28 cellular contexts compared by ENCODE assay signal in genomic region chr6:113633638-113634037, GRCh38.
DNase-seq lines count a peak whose midpoint lies in the region; ATAC-seq and TF ChIP-seq lines count a peak whose summit lies in the region.
"Had no signal": no experiment of that assay in that cellular context is flagged by ENCODE, and none has a peak within 500 bp of the region (broad histone marks: within the 10 kb centered on the region; RNA-seq: fewer than 3 reads in every experiment).

No MANE protein-coding gene starts in this region.

- no peak overlapping the region for H3K27ac ChIP-seq in breast epithelium
- peak overlapping the region; percentile 96 for H3K27ac ChIP-seq in subcutaneous abdominal adipose tissue (ENCODE audit: low read depth, low read length)
- H3K27ac ChIP-seq: 22Rv1, esophagus muscularis mucosa, neural progenitor cell, SK-N-MC had no signal

- no peak overlapping the region for H3K4me3 ChIP-seq in breast epithelium
- H3K4me3 ChIP-seq in subcutaneous abdominal adipose tissue (ENCODE audit: low read depth in 1 of 5, low read length in 5 of 5): no peak overlapping the region
- H3K4me3 ChIP-seq: esophagus muscularis mucosa, neural progenitor cell, sigmoid colon, SK-N-MC, stomach, tibial artery had no signal

- no peaks in the 10 kb centered on the region for H3K36me3 ChIP-seq in breast epithelium
- no peaks in the 10 kb centered on the region for H3K36me3 ChIP-seq in subcutaneous abdominal adipose tissue (ENCODE audit: control insufficient read depth in 5 of 5, insufficient read depth in 5 of 5, low read length in 5 of 5)
- H3K36me3 ChIP-seq: esophagus muscularis mucosa, neural progenitor cell, sigmoid colon, stomach, tibial artery had no signal

- H3K9me3 Mint-ChIP-seq in MCF 10A (ENCODE audit: unreplicated experiment) (no peaks in the 10 kb centered on the region), naive B cell (peaks cover 0 to 3% (median 0%) of the 10 kb centered on the region in 7 donors)
- H3K9me3 Mint-ChIP-seq: endodermal cell; neural progenitor cell; T-helper 1 cell treated with Interleukin-12 subunit alpha and Interleukin-12 subunit beta and Interleukin-4 antibody, amounts not matched to agents 30 μg/mL and 1 μg/mL, for 36 hours had no signal

- H3K4me1 ChIP-seq in breast epithelium: no peaks in the 10 kb centered on the region
- peaks cover 14 to 62% (median 48%) of the 10 kb centered on the region in 5 donors for H3K4me1 ChIP-seq in subcutaneous abdominal adipose tissue (ENCODE audit: control insufficient read depth in 5 of 5, insufficient read depth in 5 of 5, low read length in 5 of 5)
- H3K4me1 ChIP-seq: neural progenitor cell had no signal

- TF ChIP-seq CTCF in MCF 10A (IDR thresholded peaks at IDR 0.05; ENCODE audit: unreplicated experiment) (no peak), breast epithelium (IDR thresholded peaks at IDR 0.05) (no peak)

- peak overlapping the region; percentile 27 for H3K27ac Mint-ChIP-seq in MCF 10A (ENCODE audit: low read depth, unreplicated experiment)
- H3K27ac Mint-ChIP-seq in T-helper 17 cell: peak overlapping the region; percentile 21
- H3K27ac Mint-ChIP-seq in naive B cell: peak overlapping the region in 4 of 6 donors; percentile 16 to 95 (median 72)
- H3K27ac Mint-ChIP-seq: activated naive CD8-positive, alpha-beta T cell; endodermal cell; T-helper 1 cell treated with Interleukin-12 subunit alpha and Interleukin-12 subunit beta and Interleukin-4 antibody, amounts not matched to agents 30 μg/mL and 1 μg/mL, for 36 hours had no signal

- CTCF ChIA-PET in MCF 10A (lab: Yijun Ruan, JAX): interaction anchor here (1.0 to 3.2 kb wide), 2 partner anchors 12 to 225 kb away, joined by 6 to 12 read pairs; no protein-coding TSS in a partner anchor

- ATAC-seq in T-helper 17 cell (no peak), naive B cell (ENCODE audit: low read depth in 2 of 2) (no peak), HG03378 (IDR thresholded peaks at IDR 0.05; ENCODE audit: unreplicated experiment) (no peak)
- ATAC-seq: activated CD4-positive, alpha-beta T cell treated with anti-CD3 and anti-CD28 coated beads for 36 hours; left cardiac atrium had no signal

- POLR2A ChIA-PET in MCF 10A (lab: Yijun Ruan, JAX): interaction anchor here (0.6 to 6.6 kb wide), 7 partner anchors 9 to 274 kb away, joined by 3 to 58 read pairs (median 15); no protein-coding TSS in a partner anchor

- H3K4me3 Mint-ChIP-seq in MCF 10A (ENCODE audit: unreplicated experiment) (no peak overlapping the region), T-helper 17 cell (no peak overlapping the region), naive B cell (peak overlapping the region in 3 of 8 donors; percentile 17 to 65 (median 47))
- H3K4me3 Mint-ChIP-seq: activated CD4-positive, alpha-beta T cell treated with anti-CD3 and anti-CD28 coated beads for 36 hours; activated naive CD8-positive, alpha-beta T cell; endodermal cell; neural progenitor cell; T-helper 1 cell treated with Interleukin-12 subunit alpha and Interleukin-12 subunit beta and Interleukin-4 antibody, amounts not matched to agents 30 μg/mL and 1 μg/mL, for 36 hours had no signal

- H3K9me3 ChIP-seq in breast epithelium (no peaks in the 10 kb centered on the region), T-helper 17 cell (ENCODE audit: control insufficient read depth, low read length, poor library complexity, severe bottlenecking) (no peaks in the 10 kb centered on the region), subcutaneous abdominal adipose tissue (ENCODE audit: control insufficient read depth in 5 of 5, low read length in 5 of 5) (peaks cover 0 to 2% (median 0%) of the 10 kb centered on the region in 5 donors)
- H3K9me3 ChIP-seq: esophagus muscularis mucosa, sigmoid colon, stomach, tibial artery had no signal

- H3K27me3 Mint-ChIP-seq in MCF 10A (ENCODE audit: insufficient read depth, unreplicated experiment) (no peaks in the 10 kb centered on the region), T-helper 17 cell (no peaks in the 10 kb centered on the region), naive B cell (no peaks in the 10 kb centered on the region)
- H3K27me3 Mint-ChIP-seq: activated naive CD8-positive, alpha-beta T cell had no signal

- peak overlapping the region in 1 of 5 donors; percentile 87 for H3K9ac ChIP-seq in subcutaneous abdominal adipose tissue (ENCODE audit: low read length in 5 of 5)
- H3K9ac ChIP-seq: neural progenitor cell had no signal

- no peaks in the 10 kb centered on the region for H3K27me3 ChIP-seq in breast epithelium
- peaks cover 0 to 2% (median 0%) of the 10 kb centered on the region in 5 donors for H3K27me3 ChIP-seq in subcutaneous abdominal adipose tissue (ENCODE audit: control insufficient read depth in 5 of 5, insufficient read depth in 4 of 5, low read length in 5 of 5)
- H3K27me3 ChIP-seq: esophagus muscularis mucosa, neural progenitor cell, sigmoid colon, stomach, tibial artery had no signal

- no peaks in the 10 kb centered on the region for H3K36me3 Mint-ChIP-seq in MCF 10A (ENCODE audit: insufficient read depth, unreplicated experiment)
- no peaks in the 10 kb centered on the region for H3K36me3 Mint-ChIP-seq in T-helper 17 cell (ENCODE audit: low read depth)
- no peaks in the 10 kb centered on the region for H3K36me3 Mint-ChIP-seq in naive B cell
- H3K36me3 Mint-ChIP-seq: activated naive CD8-positive, alpha-beta T cell; neural progenitor cell had no signal

- BruUV-seq in MCF 10A (replicated peaks; lab: Mats Ljungman, UMichigan): no TSS peak

- no peak for TF ChIP-seq POLR2A in breast epithelium (IDR thresholded peaks at IDR 0.05)

- peaks cover 29% of the 10 kb centered on the region for H3K4me1 Mint-ChIP-seq in MCF 10A (ENCODE audit: insufficient read depth, unreplicated experiment)
- H3K4me1 Mint-ChIP-seq in T-helper 17 cell: peaks cover 27% of the 10 kb centered on the region
- peaks cover 53 to 76% (median 66%) of the 10 kb centered on the region in 3 donors for H3K4me1 Mint-ChIP-seq in naive B cell

- intact Hi-C loops in MCF 10A (cut with micrococcal nuclease): loop anchor here (5.0 kb wide), 1 partner anchor 59 kb away; no protein-coding TSS in a partner anchor
- intact Hi-C loops in breast epithelium (cut with DNase I; ENCODE audit: low total_unique reads): no loop called here

- no peak for DNase-seq in MCF 10A (ENCODE audit: unreplicated experiment)
- DNase-seq in breast epithelium (ENCODE audit: low spot score in 2 of 2): no peak
- DNase-seq in T-helper 17 cell: no peak
- no peak for DNase-seq in naive B cell
- no peak for DNase-seq in Kasumi-1 (lab: John Stamatoyannopoulos, UW)
- no peak for DNase-seq in activated CD4-positive, alpha-beta T cell treated with anti-CD3 and anti-CD28 coated beads, Interleukin-2, amount 50 U/mL, for 48 hours
- DNase-seq: activated CD4-positive, alpha-beta T cell treated with anti-CD3 and anti-CD28 coated beads for 36 hours; activated effector memory CD4-positive, alpha-beta T cell treated with Interleukin-2 at 50 U/mL for 16 hours; AML-193; aorta; cortex of kidney; endodermal cell; foreskin melanocyte; left cardiac atrium; NCI-H1092; NCI-H187 treated with DMSO at 0.1 percent for 48 hours; NCI-H526 treated with DMSO at 0.1 percent for 48 hours; sigmoid colon; stomach; tibial artery had no signal

Comparison
In these comparisons a context has a peak if more than half of its experiments do, and no peak if none do; other contexts are left out.
1. H3K27ac Mint-ChIP-seq: peak in every context shown above with its lines; median percentile 72 in naive B cell; 27 in MCF 10A; 21 in T-helper 17 cell.